ENCODE assay signal across 8 cellular contexts in the genomic region with DNA sequence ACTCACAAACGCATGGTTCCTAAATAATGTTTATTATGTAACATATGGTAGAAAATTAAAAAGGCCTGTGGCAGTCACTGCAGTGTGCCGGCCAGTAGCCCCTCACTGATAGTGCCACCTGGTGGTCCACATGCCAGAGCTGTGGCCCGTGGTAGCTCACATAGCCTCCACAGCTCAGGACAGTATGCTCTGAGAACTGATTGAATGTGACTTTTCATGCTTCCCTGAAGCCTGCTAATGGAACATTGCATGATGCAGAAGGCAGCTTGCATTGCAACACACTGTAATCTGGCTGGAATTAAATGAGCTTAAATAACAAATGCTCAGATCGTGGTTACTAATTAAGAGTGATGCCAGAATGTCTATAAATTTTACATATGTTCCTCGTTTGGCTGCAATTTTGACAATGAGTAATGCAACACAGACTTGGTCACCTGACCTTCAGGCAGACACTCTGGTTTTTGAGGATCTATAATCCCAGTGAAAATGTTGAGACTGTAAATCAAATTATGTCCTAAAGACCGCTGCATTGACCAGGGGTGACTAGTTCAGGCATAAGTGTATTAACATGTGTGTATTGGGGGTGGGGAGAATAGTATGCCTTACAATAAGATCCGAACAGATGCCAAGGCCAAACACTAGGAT.
DNase-seq lines count a peak whose midpoint lies in the region; ATAC-seq and TF ChIP-seq lines count a peak whose summit lies in the region.

No MANE protein-coding gene starts in this region.

- H3F3A ChIP-seq in neural progenitor cell (ENCODE audit: low read depth), result no peaks in the 10 kb centered on the region

- peak; percentile 14 for DNase-seq in GM12865 (ENCODE audit: low read depth)
- no peak for DNase-seq in LNCaP clone FGC (ENCODE audit: low read depth)
- DNase-seq in mammary epithelial cell, result no peak
- peak; percentile 64 for DNase-seq in neural progenitor cell (ENCODE audit: low spot score)
- DNase-seq in NCI-H146 (lab: John Stamatoyannopoulos, UW), result no peak

- H2AFZ ChIP-seq in mammary epithelial cell (ENCODE audit: low read depth, low read length) (no peak overlapping the region), neural progenitor cell (replicated peaks) (no peak overlapping the region)

- H4K20me1 ChIP-seq in mammary epithelial cell (ENCODE audit: insufficient read depth, low read length) (no peaks in the 10 kb centered on the region), neural progenitor cell (ENCODE audit: low read depth) (no peaks in the 10 kb centered on the region)

- H3K27me3 ChIP-seq in mammary epithelial cell (ENCODE audit: insufficient read depth, low read length) (no peaks in the 10 kb centered on the region), neural progenitor cell (no peaks in the 10 kb centered on the region)

- H3K4me2 ChIP-seq in mammary epithelial cell (ENCODE audit: insufficient read depth, low read depth, low read length), result no peak overlapping the region
- H3K4me2 ChIP-seq in neural progenitor cell, result no peak overlapping the region

- dilution Hi-C loops in mammary epithelial cell (cut with HindIII; ENCODE audit: low sequenced_read_pairs), result no loop called here

- H3K9ac ChIP-seq in mammary epithelial cell (ENCODE audit: insufficient read depth, low read length) (no peak overlapping the region), neural progenitor cell (no peak overlapping the region)

- H3K79me2 ChIP-seq in mammary epithelial cell (ENCODE audit: insufficient read depth, low read length) (no peaks in the 10 kb centered on the region), neural progenitor cell (ENCODE audit: low read depth) (no peaks in the 10 kb centered on the region)

- H3K4me1 Mint-ChIP-seq in neural progenitor cell, result peaks cover 7% of the 10 kb centered on the region

- H3K27me3 Mint-ChIP-seq in neural progenitor cell (ENCODE audit: insufficient read depth, low read depth), result no peaks in the 10 kb centered on the region

- in situ Hi-C loops in mammary epithelial cell (cut with MboI; ENCODE audit: low sequenced_read_pairs in 2 of 2), result loop anchor here in 1 of 2 donors (25.0 kb wide), 1 partner anchor 562 kb away; a partner anchor contains a TSS

- H3K36me3 Mint-ChIP-seq in neural progenitor cell, result no peaks in the 10 kb centered on the region

- H3K36me3 ChIP-seq in mammary epithelial cell (ENCODE audit: insufficient read depth, low read length), result no peaks in the 10 kb centered on the region
- no peaks in the 10 kb centered on the region for H3K36me3 ChIP-seq in neural progenitor cell

- H3K4me1 ChIP-seq in mammary epithelial cell (ENCODE audit: insufficient read depth, low read length) (no peaks in the 10 kb centered on the region), neural progenitor cell (no peaks in the 10 kb centered on the region)

- no peak overlapping the region for H3K4me3 ChIP-seq in GM12865 (ENCODE audit: low read depth, low read length)
- H3K4me3 ChIP-seq in LNCaP clone FGC (ENCODE audit: low read depth, low read length), result no peak overlapping the region
- H3K4me3 ChIP-seq in mammary epithelial cell (replicated peaks in 1 of 3; ENCODE audit: insufficient read depth in 1 of 3, low read depth in 2 of 3, low read length in 3 of 3), result no peak overlapping the region
- no peak overlapping the region for H3K4me3 ChIP-seq in neural progenitor cell

- no peak overlapping the region for H3K27ac ChIP-seq in mammary epithelial cell (ENCODE audit: insufficient read depth, low read depth, low read length)
- H3K27ac ChIP-seq in neural progenitor cell, result no peak overlapping the region

- intact Hi-C loops in mammary epithelial cell (cut with micrococcal nuclease), result no loop called here

- CTCF ChIA-PET in mammary epithelial cell (lab: Charles Lee; ENCODE audit: low non-redundant PET), result interaction anchor here (0.9 kb wide), 1 partner anchor 946 kb away, joined by 5 read pairs; no protein-coding TSS in a partner anchor

- no peak overlapping the region for H3K27ac Mint-ChIP-seq in neural progenitor cell

- no TSS peak for BruUV-seq in mammary epithelial cell (replicated peaks; lab: Mats Ljungman, UMichigan)

- 73% methylated on average over 7 of the region's 7 CpGs for WGBS in mammary epithelial cell (ENCODE audit: low coverage, missing lambda C conversion rate)

- ATAC-seq in HG03439 (IDR thresholded peaks at IDR 0.05; ENCODE audit: unreplicated experiment) (no peak), HG03139 (IDR thresholded peaks at IDR 0.05; ENCODE audit: unreplicated experiment) (no peak), GM18861 (IDR thresholded peaks at IDR 0.05; ENCODE audit: unreplicated experiment) (no peak)

- no peak overlapping the region for H3K4me3 Mint-ChIP-seq in neural progenitor cell

- no peaks in the 10 kb centered on the region for H3K9me3 ChIP-seq in mammary epithelial cell (replicated peaks; ENCODE audit: insufficient read depth, low read length)
- no peaks in the 10 kb centered on the region for H3K9me3 ChIP-seq in neural progenitor cell (ENCODE audit: low read depth)

- no peaks in the 10 kb centered on the region for H3K9me3 Mint-ChIP-seq in neural progenitor cell

- peak; percentile 35 for TF ChIP-seq CTCF in GM12865 (IDR thresholded peaks at IDR 0.05; ENCODE audit: insufficient read depth, low read depth, low read length, missing control alignments)
- TF ChIP-seq CTCF in LNCaP clone FGC (IDR thresholded peaks at IDR 0.05; ENCODE audit: control insufficient read depth, extremely low read depth, insufficient read depth), result peak; percentile 28; the same call in 1 of the 2 replicates
- TF ChIP-seq CTCF in mammary epithelial cell (conservative IDR thresholded peaks at IDR 0.05 in 1 of 2, IDR thresholded peaks at IDR 0.05 in 1 of 2; ENCODE audit: extremely low read depth in 1 of 2, insufficient read depth in 1 of 2, low read depth in 1 of 2, low read length in 2 of 2), result peak; percentile 16 to 23
- TF ChIP-seq CTCF in neural progenitor cell (IDR thresholded peaks at IDR 0.05), result peak; percentile 74

Comparison
In these comparisons a context has a peak if more than half of its experiments do, and no peak if none do; other contexts are left out.
1. DNase-seq: peak in GM12865 (single experiment) and neural progenitor cell (single experiment); none in LNCaP clone FGC (single experiment), mammary epithelial cell (single experiment) and NCI-H146 (single experiment).
2. CTCF ChIP-seq: peak in every context shown above with its lines; median percentile 74 in neural progenitor cell; 35 in GM12865; 28 in LNCaP clone FGC; 20 in mammary epithelial cell.